ENCODE assay signal across 11 cellular contexts in the genomic region with DNA sequence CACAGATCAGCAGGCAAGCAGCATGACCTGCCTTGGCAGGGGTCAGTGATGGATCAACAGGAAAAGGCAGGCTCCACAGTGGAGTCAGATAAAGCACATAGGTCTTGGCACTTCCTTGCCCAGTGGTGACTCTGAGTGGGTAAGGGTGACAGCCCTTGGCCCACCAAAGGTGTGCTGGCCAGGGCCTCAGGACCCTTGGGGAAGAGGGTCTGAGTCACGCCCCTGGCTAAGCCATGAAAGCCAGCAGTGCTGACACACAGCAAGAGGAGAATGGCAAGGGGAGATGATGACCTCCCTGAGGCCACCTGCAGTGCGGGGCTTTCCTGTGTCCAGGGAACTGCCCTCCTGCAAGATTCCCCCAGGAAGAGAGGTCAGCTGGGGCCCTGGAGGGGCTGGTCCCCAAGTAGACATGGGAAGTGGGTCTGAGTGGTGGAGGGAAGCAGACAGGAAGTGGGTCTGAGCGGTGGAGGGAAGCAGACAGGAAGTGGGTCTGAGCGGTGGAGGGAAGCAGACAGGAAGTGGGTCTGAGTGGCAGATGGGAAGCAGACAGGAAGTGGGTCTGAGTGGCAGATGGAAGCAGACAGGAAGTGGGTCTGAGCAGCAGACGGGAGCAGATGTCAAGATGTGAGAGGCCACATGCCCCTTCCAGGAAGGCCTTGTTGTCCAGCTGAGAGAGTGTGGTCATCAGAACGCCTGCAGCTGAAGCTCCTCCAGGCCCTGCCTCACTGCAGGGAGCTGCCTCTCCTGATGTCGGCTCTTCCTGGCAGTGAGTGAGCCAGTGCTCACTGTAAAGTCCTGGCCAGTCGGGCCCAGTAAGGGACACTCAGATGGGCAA. TPM values are rescaled to one million over a fixed set of nuclear protein-coding genes. Genes with fewer than 3 reads are reported as not detected.
A peak's percentile ranks its signal among the peaks of the same experiment; 100 is the strongest.
DNase-seq lines count a peak whose midpoint lies in the region; FAIRE-seq and TF ChIP-seq lines count a peak whose summit lies in the region.
"Had no signal": no experiment of that assay in that cellular context is flagged by ENCODE, and none has a peak within 500 bp of the region (broad histone marks: within the 10 kb centered on the region; RNA-seq: fewer than 3 reads in every experiment).

No MANE protein-coding gene starts in this region.

- H3K27ac ChIP-seq in H1 (ENCODE audit: low read depth, low read length) = no peak overlapping the region
- H3K27ac ChIP-seq: A549 had no signal

- no peaks in the 10 kb centered on the region for H3K79me2 ChIP-seq in H1 (ENCODE audit: control insufficient read depth in 1 of 2, insufficient read depth in 2 of 2, low read length in 2 of 2)

- no peak overlapping the region for H4K91ac ChIP-seq in H1 (replicated peaks; ENCODE audit: insufficient read length, low read length)

- H4K20me1 ChIP-seq in H1 (replicated peaks in 1 of 2; ENCODE audit: control insufficient read depth in 1 of 2, insufficient read depth in 2 of 2, low read length in 2 of 2) = no peaks in the 10 kb centered on the region

- H2AFZ ChIP-seq in H1 (ENCODE audit: low read length) = no peak overlapping the region

- no peak overlapping the region for H3K27ac Mint-ChIP-seq in Caco-2 (ENCODE audit: unreplicated experiment)

- no peak overlapping the region for H2BK12ac ChIP-seq in H1 (ENCODE audit: low read depth, low read length)

- no peak overlapping the region for H3K14ac ChIP-seq in H1 (ENCODE audit: insufficient read length)

- no peak for FAIRE-seq in H1 (lab: Jason Lieb, UNC)
- FAIRE-seq: A549 had no signal

- H3K36me3 Mint-ChIP-seq in Caco-2 (ENCODE audit: insufficient read depth, unreplicated experiment) = no peaks in the 10 kb centered on the region

- H3K4me3 Mint-ChIP-seq in Caco-2 (ENCODE audit: unreplicated experiment) = no peak overlapping the region

- H2BK20ac ChIP-seq in H1 (ENCODE audit: low read length) = no peak overlapping the region

- H3K4me1 ChIP-seq in H1 (replicated peaks in 1 of 4; ENCODE audit: control insufficient read depth in 3 of 4, insufficient read depth in 4 of 4, low read length in 3 of 4) (no peaks in the 10 kb centered on the region), Caco-2 (no peaks in the 10 kb centered on the region)
- H3K4me1 ChIP-seq: A549 had no signal

- H2BK15ac ChIP-seq in H1 (ENCODE audit: low read length) = no peak overlapping the region

- H3K79me1 ChIP-seq in H1 (ENCODE audit: low read depth, low read length) = no peaks in the 10 kb centered on the region

- 0 out of 2 replicates have a peak overlapping the region, but pooled peaks have one; percentile 12 for H4K8ac ChIP-seq in H1 (ENCODE audit: extremely low read depth, insufficient read depth, low read length)

- no peak overlapping the region for H3K4me3 ChIP-seq in H1 (ENCODE audit: extremely low read depth in 1 of 4, insufficient read depth in 2 of 4, low read depth in 3 of 4, low read length in 4 of 4)
- no peak overlapping the region for H3K4me3 ChIP-seq in Caco-2 (ENCODE audit: low read depth, low read length)
- H3K4me3 ChIP-seq: A549 had no signal

- H3K56ac ChIP-seq in H1 (replicated peaks; ENCODE audit: insufficient read length, low read depth, low read length) = no peak overlapping the region

- intact Hi-C loops in Caco-2 (cut with micrococcal nuclease; ENCODE audit: unreplicated experiment) = no loop called here

- H3K4me1 Mint-ChIP-seq in Caco-2 (ENCODE audit: low read depth, unreplicated experiment) = no peaks in the 10 kb centered on the region

- H3K9ac ChIP-seq in H1 (replicated peaks in 1 of 4; ENCODE audit: extremely low read depth in 1 of 4, low read depth in 3 of 4, low read length in 3 of 4) = no peak overlapping the region

- H3K36me3 ChIP-seq in H1 (ENCODE audit: control insufficient read depth in 2 of 4, insufficient read depth in 4 of 4, low read length in 3 of 4) (no peaks in the 10 kb centered on the region), Caco-2 (ENCODE audit: control insufficient read depth, insufficient read depth, low read length) (no peaks in the 10 kb centered on the region)

- no peaks in the 10 kb centered on the region for H3K27me3 Mint-ChIP-seq in Caco-2 (ENCODE audit: insufficient read depth, unreplicated experiment)

- TF ChIP-seq EP300 in H1 (IDR thresholded peaks at IDR 0.05; ENCODE audit: borderline replicate concordance in 1 of 2, low read depth in 2 of 2, low read length in 2 of 2) = no peak

- TF ChIP-seq POLR2A in H1 (IDR thresholded peaks at IDR 0.05; ENCODE audit: control extremely low read depth in 1 of 2, low read depth in 2 of 2, low read length in 2 of 2) = no peak

- no peak overlapping the region for H4K5ac ChIP-seq in H1 (ENCODE audit: insufficient read length, low read depth, low read length)

- CTCF ChIA-PET in H1 (lab: Charles Lee; ENCODE audit: partially characterized antibody) (no interaction called here), Caco-2 (lab: Charles Lee) (no interaction called here)

- H3K23ac ChIP-seq in H1 (ENCODE audit: insufficient read length) = no peak overlapping the region

- POLR2A ChIA-PET in H1 (lab: Charles Lee; ENCODE audit: partially characterized antibody) (interaction anchor here (0.6 kb wide), 1 partner anchor 121 kb away, joined by 3 read pairs; no protein-coding TSS in a partner anchor), Caco-2 (lab: Charles Lee) (no interaction called here)

- TF ChIP-seq CTCF in H1 (IDR thresholded peaks at IDR 0.05; ENCODE audit: control extremely low read depth in 1 of 3, insufficient read depth in 1 of 3, low read depth in 1 of 3, low read length in 3 of 3) (no peak), GM13976 (IDR thresholded peaks at IDR 0.05; ENCODE audit: borderline replicate concordance, control extremely low read depth, extremely low read depth, insufficient read depth, missing control alignments) (no peak), Caco-2 (IDR thresholded peaks at IDR 0.05; ENCODE audit: insufficient read depth in 1 of 2, low read depth in 1 of 2, low read length in 1 of 2, severe bottlenecking in 1 of 2, unreplicated experiment in 1 of 2) (no peak)

- no peaks in the 10 kb centered on the region for H3K27me3 ChIP-seq in H1 (replicated peaks in 1 of 4; ENCODE audit: control insufficient read depth in 3 of 4, extremely low read depth in 1 of 4, insufficient read depth in 3 of 4, low read length in 3 of 4)
- H3K27me3 ChIP-seq in Caco-2 (replicated peaks; ENCODE audit: control insufficient read depth, insufficient read depth, low read length) = no peaks in the 10 kb centered on the region

- in situ Hi-C loops in GM13976 (cut with MboI; ENCODE audit: low sequenced_read_pairs, unreplicated experiment) = no loop called here

- no peak overlapping the region for H2BK5ac ChIP-seq in H1 (ENCODE audit: low read depth, low read length)

- no peak overlapping the region for H3K4ac ChIP-seq in H1 (replicated peaks; ENCODE audit: insufficient read length, low read depth, low read length)

- WGBS in H1 (ENCODE audit: extremely low coverage in 1 of 2, insufficient coverage in 1 of 2, insufficient read length in 1 of 2, insufficient replicate concordance in 2 of 2, low coverage in 1 of 2, low lambda C conversion rate in 2 of 2, missing lambda C conversion rate in 1 of 2), 2 experiments = 86% methylated on average over 8 of the region's 8 CpGs; no CpG with 5 or more reads in 1 of the 2 experiments

- H3K9me3 Mint-ChIP-seq in Caco-2 (ENCODE audit: unreplicated experiment) = peaks cover 9% of the 10 kb centered on the region

- BruUV-seq in Caco-2 (replicated peaks; lab: Mats Ljungman, UMichigan) = no TSS peak

- H3K18ac ChIP-seq in H1 (ENCODE audit: extremely low read depth, low read length) = no peak overlapping the region

- no peak overlapping the region for H2BK120ac ChIP-seq in H1 (replicated peaks; ENCODE audit: low read depth, low read length)

- no peak overlapping the region for H2AK5ac ChIP-seq in H1 (ENCODE audit: low read depth, low read length)

- no peaks in the 10 kb centered on the region; the same call in 1 of the 2 replicates for H3K23me2 ChIP-seq in H1 (ENCODE audit: low read depth, low read length)

- H3K4me2 ChIP-seq in H1 (ENCODE audit: insufficient read depth in 1 of 2, low read depth in 2 of 2, low read length in 2 of 2) = no peak overlapping the region
- H3K4me2 ChIP-seq: A549 had no signal

- H3K9me3 ChIP-seq in H1 (ENCODE audit: insufficient read depth in 2 of 2, low read depth in 1 of 2, low read length in 1 of 2) = no peaks in the 10 kb centered on the region
- no peaks in the 10 kb centered on the region for H3K9me3 ChIP-seq in Caco-2
- H3K9me3 ChIP-seq: A549 had no signal

- peak; percentile 18 for DNase-seq in NCI-H2171 treated with DMSO at 0.1 percent for 48 hours (lab: John Stamatoyannopoulos, UW)
- no peak for DNase-seq in NCI-H2171 (lab: John Stamatoyannopoulos, UW)
- DNase-seq in activated CD4-positive, CD25-positive, alpha-beta regulatory T cell (lab: John Stamatoyannopoulos, UW) = peak in 3 of 4 experiments; percentile 7 to 21 (median 10)
- DNase-seq in H1 (ENCODE audit: low read depth in 1 of 2, low spot score in 2 of 2) = no peak
- peak; percentile 6 to 14 (median 14) for DNase-seq in stimulated activated CD4-positive, alpha-beta T cell treated with anti-CD3 and anti-CD28 coated beads, TNF-alpha, amount 100 ng/mL, for 24 hours (ENCODE audit: low read depth in 3 of 3)
- DNase-seq in GM13976 (ENCODE audit: low spot score) = no peak
- no peak for DNase-seq in Caco-2
- no peak for DNase-seq in middle frontal gyrus (ENCODE audit: extremely low spot score, low spot score)
- DNase-seq: left ventricle myocardium superior, NCI-H2081 treated with DMSO at 0.1 percent for 48 hours had no signal

- TF ChIP-seq RAD21 in H1 (IDR thresholded peaks at IDR 0.05 in 1 of 2, conservative IDR thresholded peaks at IDR 0.05 in 1 of 2; ENCODE audit: low read depth in 2 of 2, low read length in 2 of 2) = no peak

TF ChIP-seq in H1, 55 proteins besides CTCF, POLR2A, EP300 and RAD21 (continues in another document):
- no peak for TF ChIP-seq SP1 (IDR thresholded peaks at IDR 0.05; ENCODE audit: low read depth, low read length)
- TF ChIP-seq GABPA (IDR thresholded peaks at IDR 0.05; ENCODE audit: borderline replicate concordance, insufficient read depth, low read length) = no peak

RNA-seq across cellular contexts. Expression of a gene that starts 34.8 kb away (rescaled TPM):
- 0.19 TPM in 2 replicates for total RNA-seq in H1 (2021; fragmentation: NEBNext Ultra II Directional; extraction: Animal tissue kit (Norgen Biotek cat#: 25700))
- polyA plus RNA-seq in H1 (2011; rRNA removed) = 0.17 and 0.33 TPM in 2 replicates
- 0.41 TPM for polyA plus RNA-seq in H1 (2011; cell fraction: cytosol; rRNA removed)
- 0.80 TPM for polyA plus RNA-seq in H1 (2011; cell fraction: nucleus; rRNA removed)
- 0.13 to 0.27 TPM (median 0.20 TPM) in 4 replicates for polyA plus RNA-seq in H1 (2012, experiment 1 of 2)
- polyA plus RNA-seq in H1 (2012, experiment 2 of 2) = 0.29 TPM
- 0.06 TPM for polyA plus RNA-seq in H1 (2013, experiment 1 of 2)
- polyA plus RNA-seq in H1 (2013, experiment 2 of 2) = 0.26 TPM
- polyA minus RNA-seq in H1 (2011; rRNA and poly(A)+ RNA removed) = 0.46 and 1.3 TPM in 2 replicates
- not detected for polyA minus RNA-seq in H1 (2011; cell fraction: cytosol; rRNA and poly(A)+ RNA removed)
- 7.1 TPM for polyA minus RNA-seq in H1 (2011; cell fraction: nucleus; rRNA and poly(A)+ RNA removed)
- total RNA-seq in Caco-2 (2022) = 0.41 and 0.53 TPM in 2 replicates

Comparison
In these comparisons a context has a peak if more than half of its experiments do, and no peak if none do; other contexts are left out.
1. DNase-seq: peak in NCI-H2171 treated with DMSO at 0.1 percent for 48 hours (single experiment), activated CD4-positive, CD25-positive, alpha-beta regulatory T cell (3 of 4) and stimulated activated CD4-positive, alpha-beta T cell treated with anti-CD3 and anti-CD28 coated beads, TNF-alpha, amount 100 ng/mL, for 24 hours (3 of 3); none in NCI-H2171 (single experiment), H1 (0 of 2), GM13976 (single experiment), Caco-2 (0 of 2) and middle frontal gyrus (single experiment).